8 cellular contexts compared by ENCODE assay signal in the genomic region with DNA sequence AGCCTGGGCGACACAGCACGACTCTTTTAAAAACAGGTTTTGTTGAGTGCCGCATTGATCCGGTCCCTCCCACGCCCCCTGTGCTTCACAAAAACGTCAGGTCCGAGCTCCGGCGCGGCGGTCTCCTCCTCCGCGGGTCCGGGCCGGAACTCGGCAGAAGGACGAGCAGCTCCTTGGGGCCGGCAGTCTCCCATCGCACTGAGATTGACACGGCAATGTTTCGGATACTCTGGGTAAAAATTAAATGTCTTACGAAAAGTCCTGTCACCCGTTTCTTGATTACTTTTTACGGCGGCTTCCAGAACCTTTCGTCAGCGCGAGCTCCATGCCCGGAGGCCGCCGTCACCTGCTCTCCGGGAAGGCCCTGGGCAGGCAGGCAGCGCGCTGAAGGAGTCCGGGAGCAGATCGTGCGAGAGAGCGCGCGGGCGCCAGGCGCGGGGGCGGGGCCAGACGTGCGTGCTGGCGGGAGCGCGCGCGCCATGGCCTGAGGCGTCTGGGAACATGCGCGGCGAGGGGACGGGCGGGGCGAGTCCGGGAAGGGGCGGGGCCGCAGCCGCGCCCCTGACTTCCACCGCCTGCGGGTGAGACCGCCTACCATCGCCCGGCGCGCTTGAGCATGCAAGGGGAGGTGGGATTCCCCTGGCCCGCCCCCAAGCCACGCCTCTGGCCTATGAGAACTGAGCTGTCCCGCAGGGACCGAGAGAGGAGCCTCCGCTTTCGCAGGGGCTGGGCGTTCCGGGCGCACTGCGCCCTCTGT. TPM values are rescaled to one million over a fixed set of nuclear protein-coding genes. Genes with fewer than 3 reads are reported as not detected.
A peak's percentile ranks its signal among the peaks of the same experiment; 100 is the strongest.
DNase-seq lines count a peak whose midpoint lies in the region; ATAC-seq and TF ChIP-seq lines count a peak whose summit lies in the region.

No MANE protein-coding gene starts in this region.

- no peaks in the 10 kb centered on the region for H4K20me1 ChIP-seq in PC-3 (ENCODE audit: low read length)

- DNase-seq in DMS53 (lab: John Stamatoyannopoulos, UW) (peak; percentile 99), PC-3 (peak; percentile 96), epithelial cell of proximal tubule (ENCODE audit: low read depth) (peak; percentile 75)
- DNase-seq in Jurkat, Clone E6-1 (ENCODE audit: low read depth, low spot score): peak; percentile 97
- peak; percentile 100 for DNase-seq in activated T-cell treated with anti-CD3 and anti-CD28 coated beads, Interleukin-2, amount 50 U/mL, for 24 hours
- DNase-seq in stimulated activated CD8-positive, alpha-beta memory T cell treated with anti-CD3 and anti-CD28 coated beads, Interleukin-4, amount 100 ng/mL, for 48 hours: peak; percentile 99

- H3K9me3 Mint-ChIP-seq in activated T-cell treated with anti-CD3 and anti-CD28 coated beads, Interleukin-2, amount 50 U/mL, for 24 hours: no peaks in the 10 kb centered on the region

- no peaks in the 10 kb centered on the region for H3F3A ChIP-seq in PC-3 (ENCODE audit: low read length, unreplicated experiment)

- TSS peak; percentile 75 for BruUV-seq in PC-3 (replicated peaks; lab: Mats Ljungman, UMichigan)

- H3K4me2 ChIP-seq in PC-3 (ENCODE audit: low read length): peak overlapping the region; percentile 78

- no peaks in the 10 kb centered on the region for H3K27me3 ChIP-seq in PC-3 (ENCODE audit: low read length)
- no peaks in the 10 kb centered on the region for H3K27me3 ChIP-seq in mucosa of stomach (ENCODE audit: control insufficient read depth, insufficient read depth, low read length)

- H3K27me3 Mint-ChIP-seq in activated T-cell treated with anti-CD3 and anti-CD28 coated beads, Interleukin-2, amount 50 U/mL, for 24 hours: no peaks in the 10 kb centered on the region

- ATAC-seq in GM21717 (IDR thresholded peaks at IDR 0.05; ENCODE audit: unreplicated experiment) (peak; percentile 85), PC-3 (peak; percentile 97)

- peaks cover 9% of the 10 kb centered on the region for H3K4me1 Mint-ChIP-seq in activated T-cell treated with anti-CD3 and anti-CD28 coated beads, Interleukin-2, amount 50 U/mL, for 24 hours (ENCODE audit: low read depth)

- H2AFZ ChIP-seq in PC-3 (ENCODE audit: low read length): peak overlapping the region; percentile 76

- H3K27ac Mint-ChIP-seq in activated T-cell treated with anti-CD3 and anti-CD28 coated beads, Interleukin-2, amount 50 U/mL, for 24 hours: peak overlapping the region; percentile 99

- H3K79me2 ChIP-seq in PC-3 (ENCODE audit: low read length): no peaks in the 10 kb centered on the region

- peak overlapping the region; percentile 56 for H3K27ac ChIP-seq in PC-3 (ENCODE audit: low read length)

- H3K4me3 Mint-ChIP-seq in activated T-cell treated with anti-CD3 and anti-CD28 coated beads, Interleukin-2, amount 50 U/mL, for 24 hours: peak overlapping the region; percentile 96

- H3K9me3 ChIP-seq in PC-3 (ENCODE audit: low read length) (no peaks in the 10 kb centered on the region), mucosa of stomach (ENCODE audit: control insufficient read depth, low read length) (no peaks in the 10 kb centered on the region)

- intact Hi-C loops in PC-3 (cut with micrococcal nuclease): loop anchor here (1.0 kb wide), 2 partner anchors 70 to 270 kb away; no protein-coding TSS in a partner anchor

- peak overlapping the region; percentile 80 for H3K4me3 ChIP-seq in Jurkat, Clone E6-1 (ENCODE audit: low read length)
- H3K4me3 ChIP-seq in PC-3 (ENCODE audit: low read length): peak overlapping the region; percentile 80
- peak overlapping the region; percentile 78 for H3K4me3 ChIP-seq in epithelial cell of proximal tubule (ENCODE audit: low read depth, low read length)
- H3K4me3 ChIP-seq in mucosa of stomach (ENCODE audit: low read length): peak overlapping the region; percentile 36

- no peak for TF ChIP-seq CTCF in PC-3 (conservative IDR thresholded peaks at IDR 0.05; ENCODE audit: low read depth, low read length)
- TF ChIP-seq CTCF in epithelial cell of proximal tubule (conservative IDR thresholded peaks at IDR 0.05; ENCODE audit: low read depth, low read length): no peak

- H3K9me2 ChIP-seq in PC-3 (replicated peaks; ENCODE audit: low read length): no peaks in the 10 kb centered on the region

- CTCF ChIA-PET in PC-3 (lab: Charles Lee): interaction anchor here (0.5 to 1.5 kb wide), 19 partner anchors 15 to 407 kb away, joined by 3 to 32 read pairs (median 4); a partner anchor contains a TSS

- H3K4me1 ChIP-seq in PC-3 (ENCODE audit: insufficient read depth, low read length): no peaks in the 10 kb centered on the region
- no peaks in the 10 kb centered on the region for H3K4me1 ChIP-seq in mucosa of stomach (ENCODE audit: control insufficient read depth, insufficient read depth, low read length)

- peak overlapping the region; percentile 70 for H3K9ac ChIP-seq in PC-3 (ENCODE audit: low read length)
- peak overlapping the region; percentile 82 for H3K9ac ChIP-seq in mucosa of stomach (ENCODE audit: low read length)

- no peaks in the 10 kb centered on the region; the same call in 1 of the 2 replicates for H3K36me3 ChIP-seq in PC-3 (ENCODE audit: low read depth, low read length)
- no peaks in the 10 kb centered on the region for H3K36me3 ChIP-seq in mucosa of stomach (ENCODE audit: control insufficient read depth, insufficient read depth, low read length)

- H3K36me3 Mint-ChIP-seq in activated T-cell treated with anti-CD3 and anti-CD28 coated beads, Interleukin-2, amount 50 U/mL, for 24 hours (ENCODE audit: low read depth): peaks cover 36% of the 10 kb centered on the region

- POLR2A ChIA-PET in PC-3 (lab: Charles Lee; ENCODE audit: unreplicated experiment): interaction anchor here (0.6 to 0.9 kb wide), 4 partner anchors 18 to 79 kb away, joined by 3 to 4 read pairs (median 4); no protein-coding TSS in a partner anchor

RNA-seq across cellular contexts. Expression of a gene that starts 11.7 kb away (rescaled TPM):
- polyA plus RNA-seq in Jurkat, Clone E6-1 (2012; ENCODE audit: insufficient read depth, insufficient read length): not detected
- total RNA-seq in PC-3 (2014; rRNA removed): not detected in 2 replicates
- total RNA-seq in epithelial cell of proximal tubule: not detected in 2 replicates

RNA-seq across cellular contexts. Expression of a gene that starts 19.3 kb away (rescaled TPM):
- polyA plus RNA-seq in Jurkat, Clone E6-1 (2012; ENCODE audit: insufficient read depth, insufficient read length): 22.8 TPM
- 35.7 and 38.1 TPM in 2 replicates for total RNA-seq in PC-3 (2014; rRNA removed)
- 4.0 and 10.5 TPM in 2 replicates for total RNA-seq in epithelial cell of proximal tubule

Comparison
In these comparisons a context has a peak if more than half of its experiments do, and no peak if none do; other contexts are left out.
1. Peak in every context shown above with its lines: DNase-seq, ATAC-seq, H3K4me3 ChIP-seq and H3K27ac ChIP-seq.